In the genomic region with DNA sequence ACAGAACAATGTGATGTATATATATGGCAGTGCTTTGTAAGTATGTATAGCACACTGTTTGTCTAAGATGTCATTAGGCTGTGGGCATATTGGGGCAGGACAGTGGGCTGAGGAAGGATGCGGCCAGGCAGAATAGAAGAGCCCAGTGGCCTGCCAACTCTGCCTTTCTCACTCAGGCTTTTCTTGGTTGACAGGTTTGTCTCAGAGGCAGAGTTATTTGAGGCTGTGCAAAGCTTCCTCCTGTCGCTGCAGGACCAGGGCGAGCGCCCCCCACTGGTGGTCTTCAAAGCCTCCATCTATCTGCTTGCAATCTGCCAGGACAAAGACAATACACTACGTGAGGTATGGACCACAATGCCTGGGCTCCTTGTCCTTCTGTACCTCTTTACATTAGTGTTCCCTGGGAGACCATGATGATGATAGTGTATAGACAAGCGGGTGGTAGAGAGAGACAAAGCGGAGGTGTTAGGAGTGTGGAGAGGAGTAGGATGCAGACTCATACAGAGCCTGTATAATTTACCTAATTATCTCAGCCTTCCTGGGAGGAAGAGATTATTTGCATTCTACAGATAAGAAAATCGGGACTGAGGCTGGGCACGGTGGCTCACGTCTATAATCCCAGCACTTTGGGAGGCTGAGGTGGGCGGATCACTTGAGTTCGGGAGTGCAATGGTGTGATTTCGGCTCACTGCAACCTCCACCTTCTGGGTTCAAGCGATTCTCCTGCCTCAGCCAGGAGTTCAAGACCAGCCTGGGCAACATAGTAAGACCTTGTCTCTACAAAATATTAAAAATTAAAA, we compare ENCODE assay signal across 8 cellular contexts.
DNase-seq lines count a peak whose midpoint lies in the region; ATAC-seq and TF ChIP-seq lines count a peak whose summit lies in the region.
"Had no signal": no experiment of that assay in that cellular context is flagged by ENCODE, and none has a peak within 500 bp of the region (broad histone marks: within the 10 kb centered on the region; RNA-seq: fewer than 3 reads in every experiment).

No MANE protein-coding gene starts in this region.

- ATAC-seq in GM21360 (IDR thresholded peaks at IDR 0.05; ENCODE audit: unreplicated experiment) (no peak), HG02588 (IDR thresholded peaks at IDR 0.05; ENCODE audit: unreplicated experiment) (no peak), HG02642 (IDR thresholded peaks at IDR 0.05; ENCODE audit: poor library complexity, unreplicated experiment) (no peak)

- no peak overlapping the region for H3K4me3 ChIP-seq in GM12875 (ENCODE audit: low read depth, low read length)
- H3K4me3 ChIP-seq: SK-N-MC had no signal

- peak; percentile 79 to 83 for DNase-seq in NCI-H1930 (lab: John Stamatoyannopoulos, UW)
- DNase-seq in activated T-helper 9 cell treated with anti-CD3 and anti-CD28 coated beads, Interleukin-2, amount 50 U/mL, for 16 hours (ENCODE audit: low read depth), result peak; percentile 20
- DNase-seq in left kidney (ENCODE audit: low read depth, low spot score), result peak; percentile 61

- peak; percentile 77 for TF ChIP-seq CTCF in GM12875 (IDR thresholded peaks at IDR 0.05; ENCODE audit: borderline replicate concordance, insufficient read depth, low read depth, low read length)

Comparison
In these comparisons a context has a peak if more than half of its experiments do, and no peak if none do; other contexts are left out.
1. DNase-seq: peak in every context shown above with its lines; median percentile 81 in NCI-H1930; 61 in left kidney; 20 in activated T-helper 9 cell treated with anti-CD3 and anti-CD28 coated beads, Interleukin-2, amount 50 U/mL, for 16 hours.